In genomic region chr18:62990653-62991052, GRCh38 we compare ENCODE assay signal across 26 cellular contexts.
"Had no signal": no experiment of that assay in that cellular context is flagged by ENCODE, and none has a peak within 500 bp of the region (broad histone marks: within the 10 kb centered on the region; RNA-seq: fewer than 3 reads in every experiment).

No MANE protein-coding gene starts in this region.

- FAIRE-seq: endometrium, endothelial cell of umbilical vein, frontal cortex, islet of Langerhans, keratinocyte had no signal

- H3K4me3 Mint-ChIP-seq: dendritic cell treated with granulocyte-macrophage colony-stimulating factor and Interleukin-4, amounts not matched to agents 40 ng/mL and 50 ng/mL, for 4 days; effector memory CD8-positive, alpha-beta T cell; endodermal cell; mesothelial cell of epicardium had no signal

- DNase-seq: colonic mucosa; cortex of kidney; effector CD8-positive, alpha-beta T cell; effector memory CD8-positive, alpha-beta T cell; endodermal cell; foreskin keratinocyte; glutamatergic neuron; head of caudate nucleus; heart right ventricle; hippocampal formation; left cardiac atrium; left lung; left ventricle myocardium superior; lower lobe of right lung; mesenchymal stem cell; mucosa of descending colon; naive B cell had no signal

- H3K4me1 Mint-ChIP-seq: endodermal cell, naive B cell had no signal

- ATAC-seq: effector memory CD8-positive, alpha-beta T cell; foreskin keratinocyte; gastroesophageal sphincter; heart right ventricle; left cardiac atrium; left lung; left ventricle myocardium superior; lower lobe of right lung; mucosa of descending colon had no signal

- H3K9me3 ChIP-seq: colonic mucosa, esophagus muscularis mucosa, gastroesophageal sphincter, heart right ventricle, left lung, lower lobe of right lung, mucosa of descending colon had no signal

- H3K36me3 Mint-ChIP-seq: naive B cell had no signal

- H3K27ac ChIP-seq: colonic mucosa, esophagus muscularis mucosa, foreskin keratinocyte, gastroesophageal sphincter, heart right ventricle, left lung, lower lobe of right lung had no signal

- H3K4me3 ChIP-seq: colonic mucosa, esophagus muscularis mucosa, gastroesophageal sphincter, heart right ventricle, left lung, lower lobe of right lung, mucosa of descending colon had no signal

- H3K27ac Mint-ChIP-seq: dendritic cell treated with granulocyte-macrophage colony-stimulating factor and Interleukin-4, amounts not matched to agents 40 ng/mL and 50 ng/mL, for 4 days; effector memory CD8-positive, alpha-beta T cell; endodermal cell; mesothelial cell of epicardium had no signal

- H3K27me3 ChIP-seq: colonic mucosa, esophagus muscularis mucosa, left lung had no signal

- H3K36me3 ChIP-seq: colonic mucosa, esophagus muscularis mucosa, gastroesophageal sphincter, heart right ventricle, left lung, lower lobe of right lung had no signal

- H3K4me1 ChIP-seq: colonic mucosa, foreskin keratinocyte, gastroesophageal sphincter, left lung, lower lobe of right lung had no signal

- H3K9me3 Mint-ChIP-seq: dendritic cell treated with granulocyte-macrophage colony-stimulating factor and Interleukin-4, amounts not matched to agents 40 ng/mL and 50 ng/mL, for 4 days; effector memory CD8-positive, alpha-beta T cell; endodermal cell; mesothelial cell of epicardium; naive B cell had no signal
